Comparison of ENCODE assay signal across 1 cellular context in the genomic region with DNA sequence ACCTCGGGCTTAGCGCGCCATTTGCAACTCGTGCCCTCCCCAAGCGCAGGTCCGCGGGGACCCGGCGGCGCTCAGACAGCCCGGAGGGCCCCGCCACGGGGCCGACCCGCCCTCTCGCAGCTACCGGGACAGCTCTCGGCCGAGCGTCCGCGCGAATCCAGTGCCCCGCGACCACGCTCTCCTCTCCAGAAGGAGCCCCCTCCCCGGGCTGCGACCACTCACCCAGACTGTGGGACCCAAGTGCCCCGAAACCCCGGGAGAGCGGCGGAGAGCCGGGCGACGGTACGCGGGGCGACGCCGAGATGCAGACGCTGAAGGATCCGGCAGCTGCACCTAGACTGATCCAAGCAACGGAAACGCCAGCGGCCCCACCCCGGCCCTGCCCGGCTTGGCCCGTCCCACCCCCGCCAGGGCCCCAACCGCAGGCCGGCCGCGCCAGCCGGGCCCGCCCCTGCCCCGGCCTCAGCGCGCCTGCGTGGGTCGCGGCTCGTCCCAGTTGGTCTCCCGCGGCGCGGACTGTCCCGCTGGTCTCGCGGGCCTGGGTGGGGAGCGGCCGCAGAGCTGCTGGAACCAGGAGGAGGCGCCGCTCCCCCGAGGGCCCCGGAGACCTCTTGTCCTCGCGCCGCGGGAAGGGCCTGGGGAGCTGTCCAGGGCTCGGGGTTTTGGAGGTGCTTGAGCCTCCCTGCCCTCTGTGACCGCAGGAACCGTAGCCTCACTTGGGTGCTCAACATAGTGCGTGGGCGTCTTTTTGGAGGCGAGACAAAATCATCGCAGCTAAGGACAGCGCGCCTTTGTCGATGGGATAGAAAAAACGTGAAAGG.
TF ChIP-seq lines count a peak whose summit lies in the region.

TSS of gene ANXA5 (minus strand) at position 340 of the 821 bp plus-strand sequence. CDS start 391 bp downstream, outside the sequence.

TF ChIP-seq in A549, 52 proteins besides CTCF, POLR2A, EP300 and RAD21 (continued from another document):
- no peak for TF ChIP-seq PBX3 (IDR thresholded peaks at IDR 0.05)
